8 cellular contexts compared by ENCODE assay signal in genomic region chr12:6230321-6231110, GRCh38. TPM values are rescaled to one million over a fixed set of nuclear protein-coding genes. Genes with fewer than 3 reads are reported as not detected.
DNase-seq lines count a peak whose midpoint lies in the region; ATAC-seq and TF ChIP-seq lines count a peak whose summit lies in the region.

No MANE protein-coding gene starts in this region.

- POLR2A ChIA-PET in activated CD4-positive, alpha-beta T cell treated with anti-CD3 and anti-CD28 coated beads, Interleukin-2, amount 10 ng/mL, durations not matched to agents 7 days and 5 days (lab: Charles Lee) = interaction anchor here (0.5 kb wide), 1 partner anchor 31 kb away, joined by 5 read pairs; no protein-coding TSS in a partner anchor

- peak; percentile 77 for DNase-seq in KBM-7
- DNase-seq in activated CD4-positive, alpha-beta T cell treated with anti-CD3 and anti-CD28 coated beads, Interleukin-2, amount 10 ng/mL, durations not matched to agents 7 days and 5 days = peak; percentile 86
- peak; percentile 23 for DNase-seq in choroid plexus epithelial cell (ENCODE audit: low read depth)
- DNase-seq in midbrain (lab: John Stamatoyannopoulos, UW) = peak; percentile 96
- DNase-seq in stimulated activated CD8-positive, alpha-beta memory T cell treated with anti-CD3 and anti-CD28 coated beads, Interleukin-4, amount 100 ng/mL, for 24 hours (ENCODE audit: low read depth) = peak; percentile 44
- DNase-seq in NCI-H128 (lab: John Stamatoyannopoulos, UW; ENCODE audit: unreplicated experiment) = no peak
- no peak for DNase-seq in HT-29 (ENCODE audit: low spot score)

- CTCF ChIA-PET in activated CD4-positive, alpha-beta T cell treated with anti-CD3 and anti-CD28 coated beads, Interleukin-2, amount 10 ng/mL, durations not matched to agents 7 days and 5 days (lab: Charles Lee) = interaction anchor here (0.5 to 2.6 kb wide), 9 partner anchors 11 to 481 kb away, joined by 3 to 7 read pairs (median 4); no protein-coding TSS in a partner anchor

- peak overlapping the region; percentile 12 for H3K4me3 Mint-ChIP-seq in activated CD4-positive, alpha-beta T cell treated with anti-CD3 and anti-CD28 coated beads, Interleukin-2, amount 10 ng/mL, durations not matched to agents 7 days and 5 days

- H3K4me3 ChIP-seq in choroid plexus epithelial cell (ENCODE audit: low read depth, low read length) = no peak overlapping the region

- H3K27ac Mint-ChIP-seq in activated CD4-positive, alpha-beta T cell treated with anti-CD3 and anti-CD28 coated beads, Interleukin-2, amount 10 ng/mL, durations not matched to agents 7 days and 5 days = peak overlapping the region; percentile 92

- H3K27me3 Mint-ChIP-seq in activated CD4-positive, alpha-beta T cell treated with anti-CD3 and anti-CD28 coated beads, Interleukin-2, amount 10 ng/mL, durations not matched to agents 7 days and 5 days = no peaks in the 10 kb centered on the region

- TF ChIP-seq CTCF in choroid plexus epithelial cell (conservative IDR thresholded peaks at IDR 0.05; ENCODE audit: low read depth, low read length) = no peak

- in situ Hi-C loops in KBM-7 (cut with MboI; ENCODE audit: low pct_unique_long_range_greater_than_20kb, low sequenced_read_pairs) = no loop called here

- no peaks in the 10 kb centered on the region for H3K9me3 Mint-ChIP-seq in activated CD4-positive, alpha-beta T cell treated with anti-CD3 and anti-CD28 coated beads, Interleukin-2, amount 10 ng/mL, durations not matched to agents 7 days and 5 days

- ATAC-seq in GM18907 (IDR thresholded peaks at IDR 0.05; ENCODE audit: unreplicated experiment) = peak; percentile 83

- peaks cover 4% of the 10 kb centered on the region for H3K36me3 Mint-ChIP-seq in activated CD4-positive, alpha-beta T cell treated with anti-CD3 and anti-CD28 coated beads, Interleukin-2, amount 10 ng/mL, durations not matched to agents 7 days and 5 days (ENCODE audit: low read depth)

- peaks cover 34% of the 10 kb centered on the region for H3K4me1 Mint-ChIP-seq in activated CD4-positive, alpha-beta T cell treated with anti-CD3 and anti-CD28 coated beads, Interleukin-2, amount 10 ng/mL, durations not matched to agents 7 days and 5 days

RNA-seq across cellular contexts. Expression of gene CD9, which starts 30.3 kb away (rescaled TPM):
- total RNA-seq in activated CD4-positive, alpha-beta T cell treated with anti-CD3 and anti-CD28 coated beads, Interleukin-2, amount 10 ng/mL, durations not matched to agents 7 days and 5 days = 1 to 10 TPM; 5.4 to 5.7 TPM
- total RNA-seq in HT-29 (2014; rRNA removed; shearing (Covaris generic)) = 164 and 169 TPM in 2 replicates

Comparison
In these comparisons a context has a peak if more than half of its experiments do, and no peak if none do; other contexts are left out.
1. DNase-seq: peak in KBM-7 (single experiment), activated CD4-positive, alpha-beta T cell treated with anti-CD3 and anti-CD28 coated beads, Interleukin-2, amount 10 ng/mL, durations not matched to agents 7 days and 5 days (single experiment), choroid plexus epithelial cell (single experiment), midbrain (single experiment) and stimulated activated CD8-positive, alpha-beta memory T cell treated with anti-CD3 and anti-CD28 coated beads, Interleukin-4, amount 100 ng/mL, for 24 hours (single experiment); none in NCI-H128 (single experiment) and HT-29 (single experiment).
2. RNA of gene CD9, which starts 30.3 kb away (total RNA-seq): 164 to 169 TPM in HT-29; 5.4 to 5.7 TPM in activated CD4-positive, alpha-beta T cell treated with anti-CD3 and anti-CD28 coated beads, Interleukin-2, amount 10 ng/mL, durations not matched to agents 7 days and 5 days; every median in the first group is over 10 times any median in the second.